2 cellular contexts compared by ENCODE assay signal in the genomic region with DNA sequence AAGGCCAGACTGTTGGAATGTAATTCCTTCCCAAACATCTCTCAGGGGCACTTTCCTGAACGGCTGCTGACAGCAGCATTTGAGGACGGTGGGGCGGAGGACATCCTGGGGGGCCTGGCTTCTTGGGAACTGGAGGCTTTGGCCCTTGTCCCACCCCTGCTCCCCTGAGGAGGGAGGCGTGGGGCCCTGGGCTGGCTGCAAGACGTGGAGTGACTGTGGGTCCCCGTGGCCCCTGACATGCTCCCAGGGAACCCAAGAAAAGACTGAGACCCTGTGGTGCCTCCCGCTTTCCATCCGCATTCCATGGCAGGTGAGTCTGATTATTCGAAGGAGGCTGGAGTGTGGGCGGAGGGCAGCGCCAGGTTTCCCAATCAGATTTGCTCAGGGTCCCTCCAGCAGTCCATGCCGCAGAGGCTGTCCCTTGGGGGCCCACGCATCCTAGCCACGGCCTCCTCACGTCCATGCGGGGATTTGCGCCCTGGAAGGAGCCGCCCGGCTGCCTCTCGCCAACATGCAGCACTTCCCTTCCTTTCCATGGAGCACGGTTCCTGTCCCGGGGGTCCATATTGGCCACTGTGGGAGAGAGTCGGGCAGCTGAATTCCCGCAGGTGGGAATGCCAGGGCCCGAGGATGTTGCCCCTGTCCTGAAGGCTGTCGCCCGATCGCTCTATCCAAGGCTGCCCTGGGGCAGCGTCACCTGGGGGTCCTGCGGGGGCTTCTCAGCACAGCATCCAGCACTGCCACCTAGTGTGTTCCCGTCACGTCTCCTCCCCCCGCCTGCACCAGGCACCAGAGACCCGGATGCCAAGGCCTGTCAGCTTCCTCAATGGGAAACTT.
TF ChIP-seq lines count a peak whose summit lies in the region.

No MANE protein-coding gene starts in this region.

TF ChIP-seq in GM23338, 12 proteins besides CTCF, POLR2A, EP300 and RAD21 (continued from another document):
- TF ChIP-seq, protein P1, sequence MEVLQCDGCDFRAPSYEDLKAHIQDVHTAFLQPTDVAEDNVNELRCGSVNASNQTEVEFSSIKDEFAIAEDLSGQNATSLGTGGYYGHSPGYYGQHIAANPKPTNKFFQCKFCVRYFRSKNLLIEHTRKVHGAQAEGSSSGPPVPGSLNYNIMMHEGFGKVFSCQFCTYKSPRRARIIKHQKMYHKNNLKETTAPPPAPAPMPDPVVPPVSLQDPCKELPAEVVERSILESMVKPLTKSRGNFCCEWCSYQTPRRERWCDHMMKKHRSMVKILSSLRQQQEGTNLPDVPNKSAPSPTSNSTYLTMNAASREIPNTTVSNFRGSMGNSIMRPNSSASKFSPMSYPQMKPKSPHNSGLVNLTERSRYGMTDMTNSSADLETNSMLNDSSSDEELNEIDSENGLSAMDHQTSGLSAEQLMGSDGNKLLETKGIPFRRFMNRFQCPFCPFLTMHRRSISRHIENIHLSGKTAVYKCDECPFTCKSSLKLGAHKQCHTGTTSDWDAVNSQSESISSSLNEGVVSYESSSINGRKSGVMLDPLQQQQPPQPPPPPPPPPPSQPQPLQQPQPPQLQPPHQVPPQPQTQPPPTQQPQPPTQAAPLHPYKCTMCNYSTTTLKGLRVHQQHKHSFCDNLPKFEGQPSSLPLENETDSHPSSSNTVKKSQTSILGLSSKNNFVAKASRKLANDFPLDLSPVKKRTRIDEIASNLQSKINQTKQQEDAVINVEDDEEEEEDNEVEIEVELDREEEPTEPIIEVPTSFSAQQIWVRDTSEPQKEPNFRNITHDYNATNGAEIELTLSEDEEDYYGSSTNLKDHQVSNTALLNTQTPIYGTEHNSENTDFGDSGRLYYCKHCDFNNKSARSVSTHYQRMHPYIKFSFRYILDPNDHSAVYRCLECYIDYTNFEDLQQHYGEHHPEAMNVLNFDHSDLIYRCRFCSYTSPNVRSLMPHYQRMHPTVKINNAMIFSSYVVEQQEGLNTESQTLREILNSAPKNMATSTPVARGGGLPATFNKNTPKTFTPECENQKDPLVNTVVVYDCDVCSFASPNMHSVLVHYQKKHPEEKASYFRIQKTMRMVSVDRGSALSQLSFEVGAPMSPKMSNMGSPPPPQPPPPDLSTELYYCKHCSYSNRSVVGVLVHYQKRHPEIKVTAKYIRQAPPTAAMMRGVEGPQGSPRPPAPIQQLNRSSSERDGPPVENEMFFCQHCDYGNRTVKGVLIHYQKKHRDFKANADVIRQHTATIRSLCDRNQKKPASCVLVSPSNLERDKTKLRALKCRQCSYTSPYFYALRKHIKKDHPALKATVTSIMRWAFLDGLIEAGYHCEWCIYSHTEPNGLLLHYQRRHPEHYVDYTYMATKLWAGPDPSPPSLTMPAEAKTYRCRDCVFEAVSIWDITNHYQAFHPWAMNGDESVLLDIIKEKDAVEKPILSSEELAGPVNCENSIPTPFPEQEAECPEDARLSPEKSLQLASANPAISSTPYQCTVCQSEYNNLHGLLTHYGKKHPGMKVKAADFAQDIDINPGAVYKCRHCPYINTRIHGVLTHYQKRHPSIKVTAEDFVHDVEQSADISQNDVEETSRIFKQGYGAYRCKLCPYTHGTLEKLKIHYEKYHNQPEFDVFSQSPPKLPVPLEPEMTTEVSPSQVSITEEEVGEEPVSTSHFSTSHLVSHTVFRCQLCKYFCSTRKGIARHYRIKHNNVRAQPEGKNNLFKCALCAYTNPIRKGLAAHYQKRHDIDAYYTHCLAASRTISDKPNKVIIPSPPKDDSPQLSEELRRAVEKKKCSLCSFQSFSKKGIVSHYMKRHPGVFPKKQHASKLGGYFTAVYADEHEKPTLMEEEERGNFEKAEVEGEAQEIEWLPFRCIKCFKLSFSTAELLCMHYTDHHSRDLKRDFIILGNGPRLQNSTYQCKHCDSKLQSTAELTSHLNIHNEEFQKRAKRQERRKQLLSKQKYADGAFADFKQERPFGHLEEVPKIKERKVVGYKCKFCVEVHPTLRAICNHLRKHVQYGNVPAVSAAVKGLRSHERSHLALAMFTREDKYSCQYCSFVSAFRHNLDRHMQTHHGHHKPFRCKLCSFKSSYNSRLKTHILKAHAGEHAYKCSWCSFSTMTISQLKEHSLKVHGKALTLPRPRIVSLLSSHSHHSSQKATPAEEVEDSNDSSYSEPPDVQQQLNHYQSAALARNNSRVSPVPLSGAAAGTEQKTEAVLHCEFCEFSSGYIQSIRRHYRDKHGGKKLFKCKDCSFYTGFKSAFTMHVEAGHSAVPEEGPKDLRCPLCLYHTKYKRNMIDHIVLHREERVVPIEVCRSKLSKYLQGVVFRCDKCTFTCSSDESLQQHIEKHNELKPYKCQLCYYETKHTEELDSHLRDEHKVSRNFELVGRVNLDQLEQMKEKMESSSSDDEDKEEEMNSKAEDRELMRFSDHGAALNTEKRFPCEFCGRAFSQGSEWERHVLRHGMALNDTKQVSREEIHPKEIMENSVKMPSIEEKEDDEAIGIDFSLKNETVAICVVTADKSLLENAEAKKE (CRISPR knock-in tag; IDR thresholded peaks at IDR 0.05): no peak
- TF ChIP-seq CREB1 (CRISPR knock-in tag; IDR thresholded peaks at IDR 0.05; ENCODE audit: low read depth) (no peak), JUNB (IDR thresholded peaks at IDR 0.05; ENCODE audit: unreplicated experiment) (no peak), STAT1 (IDR thresholded peaks at IDR 0.05; ENCODE audit: unreplicated experiment) (no peak), EZH2 (IDR thresholded peaks at IDR 0.05; ENCODE audit: low read depth, unreplicated experiment) (no peak), ZNF114 (CRISPR knock-in tag; IDR thresholded peaks at IDR 0.05) (no peak), POLR2AphosphoS5 (IDR thresholded peaks at IDR 0.05; ENCODE audit: low read depth) (no peak), EZH2phosphoT487 (IDR thresholded peaks at IDR 0.05; ENCODE audit: unreplicated experiment) (no peak), ZNF331 (CRISPR knock-in tag; IDR thresholded peaks at IDR 0.05; ENCODE audit: low read depth) (no peak)
- TF ChIP-seq, protein P2, sequence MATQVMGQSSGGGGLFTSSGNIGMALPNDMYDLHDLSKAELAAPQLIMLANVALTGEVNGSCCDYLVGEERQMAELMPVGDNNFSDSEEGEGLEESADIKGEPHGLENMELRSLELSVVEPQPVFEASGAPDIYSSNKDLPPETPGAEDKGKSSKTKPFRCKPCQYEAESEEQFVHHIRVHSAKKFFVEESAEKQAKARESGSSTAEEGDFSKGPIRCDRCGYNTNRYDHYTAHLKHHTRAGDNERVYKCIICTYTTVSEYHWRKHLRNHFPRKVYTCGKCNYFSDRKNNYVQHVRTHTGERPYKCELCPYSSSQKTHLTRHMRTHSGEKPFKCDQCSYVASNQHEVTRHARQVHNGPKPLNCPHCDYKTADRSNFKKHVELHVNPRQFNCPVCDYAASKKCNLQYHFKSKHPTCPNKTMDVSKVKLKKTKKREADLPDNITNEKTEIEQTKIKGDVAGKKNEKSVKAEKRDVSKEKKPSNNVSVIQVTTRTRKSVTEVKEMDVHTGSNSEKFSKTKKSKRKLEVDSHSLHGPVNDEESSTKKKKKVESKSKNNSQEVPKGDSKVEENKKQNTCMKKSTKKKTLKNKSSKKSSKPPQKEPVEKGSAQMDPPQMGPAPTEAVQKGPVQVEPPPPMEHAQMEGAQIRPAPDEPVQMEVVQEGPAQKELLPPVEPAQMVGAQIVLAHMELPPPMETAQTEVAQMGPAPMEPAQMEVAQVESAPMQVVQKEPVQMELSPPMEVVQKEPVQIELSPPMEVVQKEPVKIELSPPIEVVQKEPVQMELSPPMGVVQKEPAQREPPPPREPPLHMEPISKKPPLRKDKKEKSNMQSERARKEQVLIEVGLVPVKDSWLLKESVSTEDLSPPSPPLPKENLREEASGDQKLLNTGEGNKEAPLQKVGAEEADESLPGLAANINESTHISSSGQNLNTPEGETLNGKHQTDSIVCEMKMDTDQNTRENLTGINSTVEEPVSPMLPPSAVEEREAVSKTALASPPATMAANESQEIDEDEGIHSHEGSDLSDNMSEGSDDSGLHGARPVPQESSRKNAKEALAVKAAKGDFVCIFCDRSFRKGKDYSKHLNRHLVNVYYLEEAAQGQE (IDR thresholded peaks at IDR 0.05; ENCODE audit: unreplicated experiment): no peak

TF ChIP-seq in WTC11, 78 proteins besides CTCF, POLR2A, EP300 and RAD21 (continued from another document):
- TF ChIP-seq, protein P3, sequence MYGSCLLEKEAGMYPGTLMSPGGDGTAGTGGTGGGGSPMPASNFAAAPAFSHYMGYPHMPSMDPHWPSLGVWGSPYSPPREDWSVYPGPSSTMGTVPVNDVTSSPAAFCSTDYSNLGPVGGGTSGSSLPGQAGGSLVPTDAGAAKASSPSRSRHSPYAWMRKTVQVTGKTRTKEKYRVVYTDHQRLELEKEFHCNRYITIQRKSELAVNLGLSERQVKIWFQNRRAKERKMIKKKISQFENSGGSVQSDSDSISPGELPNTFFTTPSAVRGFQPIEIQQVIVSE (CRISPR knock-in tag; IDR thresholded peaks at IDR 0.05; ENCODE audit: borderline replicate concordance): no peak
- TF ChIP-seq, protein P4, sequence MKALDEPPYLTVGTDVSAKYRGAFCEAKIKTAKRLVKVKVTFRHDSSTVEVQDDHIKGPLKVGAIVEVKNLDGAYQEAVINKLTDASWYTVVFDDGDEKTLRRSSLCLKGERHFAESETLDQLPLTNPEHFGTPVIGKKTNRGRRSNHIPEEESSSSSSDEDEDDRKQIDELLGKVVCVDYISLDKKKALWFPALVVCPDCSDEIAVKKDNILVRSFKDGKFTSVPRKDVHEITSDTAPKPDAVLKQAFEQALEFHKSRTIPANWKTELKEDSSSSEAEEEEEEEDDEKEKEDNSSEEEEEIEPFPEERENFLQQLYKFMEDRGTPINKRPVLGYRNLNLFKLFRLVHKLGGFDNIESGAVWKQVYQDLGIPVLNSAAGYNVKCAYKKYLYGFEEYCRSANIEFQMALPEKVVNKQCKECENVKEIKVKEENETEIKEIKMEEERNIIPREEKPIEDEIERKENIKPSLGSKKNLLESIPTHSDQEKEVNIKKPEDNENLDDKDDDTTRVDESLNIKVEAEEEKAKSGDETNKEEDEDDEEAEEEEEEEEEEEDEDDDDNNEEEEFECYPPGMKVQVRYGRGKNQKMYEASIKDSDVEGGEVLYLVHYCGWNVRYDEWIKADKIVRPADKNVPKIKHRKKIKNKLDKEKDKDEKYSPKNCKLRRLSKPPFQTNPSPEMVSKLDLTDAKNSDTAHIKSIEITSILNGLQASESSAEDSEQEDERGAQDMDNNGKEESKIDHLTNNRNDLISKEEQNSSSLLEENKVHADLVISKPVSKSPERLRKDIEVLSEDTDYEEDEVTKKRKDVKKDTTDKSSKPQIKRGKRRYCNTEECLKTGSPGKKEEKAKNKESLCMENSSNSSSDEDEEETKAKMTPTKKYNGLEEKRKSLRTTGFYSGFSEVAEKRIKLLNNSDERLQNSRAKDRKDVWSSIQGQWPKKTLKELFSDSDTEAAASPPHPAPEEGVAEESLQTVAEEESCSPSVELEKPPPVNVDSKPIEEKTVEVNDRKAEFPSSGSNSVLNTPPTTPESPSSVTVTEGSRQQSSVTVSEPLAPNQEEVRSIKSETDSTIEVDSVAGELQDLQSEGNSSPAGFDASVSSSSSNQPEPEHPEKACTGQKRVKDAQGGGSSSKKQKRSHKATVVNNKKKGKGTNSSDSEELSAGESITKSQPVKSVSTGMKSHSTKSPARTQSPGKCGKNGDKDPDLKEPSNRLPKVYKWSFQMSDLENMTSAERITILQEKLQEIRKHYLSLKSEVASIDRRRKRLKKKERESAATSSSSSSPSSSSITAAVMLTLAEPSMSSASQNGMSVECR (CRISPR knock-in tag; IDR thresholded peaks at IDR 0.05; ENCODE audit: borderline replicate concordance): no peak
- TF ChIP-seq ZNF232 (CRISPR knock-in tag; IDR thresholded peaks at IDR 0.05) (no peak), ZNF219 (CRISPR knock-in tag; IDR thresholded peaks at IDR 0.05; ENCODE audit: borderline replicate concordance) (no peak), ZBTB21 (CRISPR knock-in tag; IDR thresholded peaks at IDR 0.05; ENCODE audit: borderline replicate concordance) (no peak), KAT7 (CRISPR knock-in tag; IDR thresholded peaks at IDR 0.05; ENCODE audit: borderline replicate concordance) (no peak), GRHL2 (CRISPR knock-in tag; IDR thresholded peaks at IDR 0.05; ENCODE audit: insufficient replicate concordance, severe bottlenecking) (no peak), SMAD3 (CRISPR knock-in tag; IDR thresholded peaks at IDR 0.05; ENCODE audit: borderline replicate concordance) (no peak), JAZF1 (CRISPR knock-in tag; IDR thresholded peaks at IDR 0.05) (no peak), CREM (CRISPR knock-in tag; IDR thresholded peaks at IDR 0.05) (no peak), FOXJ3 (CRISPR knock-in tag; IDR thresholded peaks at IDR 0.05; ENCODE audit: borderline replicate concordance) (no peak), TEAD1 (CRISPR knock-in tag; IDR thresholded peaks at IDR 0.05) (no peak), NFYB (CRISPR knock-in tag; conservative IDR thresholded peaks at IDR 0.05; ENCODE audit: low read depth) (no peak)
- TF ChIP-seq, protein P5, sequence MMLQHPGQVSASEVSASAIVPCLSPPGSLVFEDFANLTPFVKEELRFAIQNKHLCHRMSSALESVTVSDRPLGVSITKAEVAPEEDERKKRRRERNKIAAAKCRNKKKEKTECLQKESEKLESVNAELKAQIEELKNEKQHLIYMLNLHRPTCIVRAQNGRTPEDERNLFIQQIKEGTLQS (CRISPR knock-in tag; conservative IDR thresholded peaks at IDR 0.05): no peak
